Comparison of ENCODE assay signal across 16 cellular contexts in the genomic region with DNA sequence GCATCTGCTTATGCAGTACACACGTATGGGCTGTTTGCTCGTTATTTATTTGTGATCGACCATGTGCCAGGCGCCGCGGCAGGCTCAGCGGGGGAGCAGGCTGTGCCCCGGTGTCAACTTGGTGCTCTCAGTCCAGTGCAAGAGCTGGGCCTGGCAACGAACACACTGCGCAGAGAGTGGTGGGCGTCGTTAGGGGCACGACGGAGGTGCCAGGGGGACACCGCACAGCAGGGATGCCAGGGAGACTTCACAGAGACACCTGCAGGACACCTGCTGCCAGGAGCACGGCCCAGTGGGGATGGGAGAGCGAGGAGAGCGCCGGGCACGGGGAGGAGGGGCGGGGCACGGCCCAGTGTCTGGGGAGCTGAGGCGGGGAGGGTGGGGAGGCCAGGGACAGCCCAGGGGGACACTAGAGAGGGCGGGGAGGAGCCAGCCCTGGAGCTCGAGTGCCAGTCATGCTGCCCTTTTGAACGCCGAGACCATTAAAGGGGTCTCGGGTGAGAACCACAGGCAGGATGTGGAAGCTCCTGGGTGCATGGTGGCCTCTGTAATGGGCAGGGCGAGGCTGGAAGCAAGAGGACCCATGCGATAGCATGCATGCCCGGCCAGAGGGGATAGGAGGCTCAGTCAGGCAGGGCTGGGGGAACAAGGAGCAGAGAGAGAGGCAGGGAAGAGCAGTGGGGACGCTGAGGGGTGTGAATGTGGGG. TPM values are rescaled to one million over a fixed set of nuclear protein-coding genes. Genes with fewer than 3 reads are reported as not detected.
"Had no signal": no experiment of that assay in that cellular context is flagged by ENCODE, and none has a peak within 500 bp of the region (broad histone marks: within the 10 kb centered on the region; RNA-seq: fewer than 3 reads in every experiment).

No MANE protein-coding gene starts in this region.

- H3K9me3 ChIP-seq: adrenal gland, colonic mucosa, vagina had no signal

- H3K27ac Mint-ChIP-seq: stimulated activated effector memory CD8-positive, alpha-beta T cell treated with anti-CD3 and anti-CD28 coated beads, Interleukin-12 subunit alpha, Interleukin-12 subunit beta, amount 100 ng/mL, for 72 hours had no signal

- DNase-seq: activated CD4-positive, alpha-beta T cell treated with anti-CD3 and anti-CD28 coated beads, Interleukin-2, amount 50 U/mL, for 48 hours; activated naive CD4-positive, alpha-beta T cell; colonic mucosa; effector CD4-positive, alpha-beta T cell had no signal

- H3K36me3 ChIP-seq: adrenal gland, colonic mucosa, heart right ventricle, neutrophil, tibial nerve, vagina had no signal

- FAIRE-seq: endothelial cell of umbilical vein, frontal cortex had no signal

- H3K4me1 ChIP-seq: adrenal gland, colonic mucosa had no signal

- H3K36me3 Mint-ChIP-seq: stimulated activated effector memory CD8-positive, alpha-beta T cell treated with anti-CD3 and anti-CD28 coated beads, Interleukin-12 subunit alpha, Interleukin-12 subunit beta, amount 100 ng/mL, for 72 hours had no signal

- H3K9me3 Mint-ChIP-seq: stimulated activated effector memory CD8-positive, alpha-beta T cell treated with anti-CD3 and anti-CD28 coated beads, Interleukin-12 subunit alpha, Interleukin-12 subunit beta, amount 100 ng/mL, for 72 hours had no signal

- H3K4me3 ChIP-seq: colonic mucosa, vagina had no signal

- H3K27me3 ChIP-seq: vagina had no signal

- ATAC-seq: stimulated activated effector memory CD8-positive, alpha-beta T cell treated with anti-CD3 and anti-CD28 coated beads, Interleukin-12 subunit alpha, Interleukin-12 subunit beta, amount 100 ng/mL, for 72 hours had no signal

- H3K27ac ChIP-seq: adrenal gland, colonic mucosa, heart right ventricle, neutrophil, tibial nerve, vagina had no signal

RNA-seq across cellular contexts. Expression of a gene that starts 0.7 kb away (rescaled TPM):
- total RNA-seq: frontal cortex, lower leg skin, mesenteric fat pad, right cardiac atrium, tibial nerve, vagina had no signal
- polyA plus RNA-seq: right cardiac atrium had no signal

RNA-seq across cellular contexts. Expression of a gene that starts 7.5 kb away (rescaled TPM):
- total RNA-seq: endothelial cell of umbilical vein, frontal cortex, heart right ventricle, lower leg skin, mesenteric fat pad, right cardiac atrium, subcutaneous adipose tissue, tibial nerve, vagina had no signal
- polyA plus RNA-seq: endothelial cell of umbilical vein, heart right ventricle, right cardiac atrium had no signal
